Comparison of ENCODE assay signal across 17 cellular contexts in the genomic region with DNA sequence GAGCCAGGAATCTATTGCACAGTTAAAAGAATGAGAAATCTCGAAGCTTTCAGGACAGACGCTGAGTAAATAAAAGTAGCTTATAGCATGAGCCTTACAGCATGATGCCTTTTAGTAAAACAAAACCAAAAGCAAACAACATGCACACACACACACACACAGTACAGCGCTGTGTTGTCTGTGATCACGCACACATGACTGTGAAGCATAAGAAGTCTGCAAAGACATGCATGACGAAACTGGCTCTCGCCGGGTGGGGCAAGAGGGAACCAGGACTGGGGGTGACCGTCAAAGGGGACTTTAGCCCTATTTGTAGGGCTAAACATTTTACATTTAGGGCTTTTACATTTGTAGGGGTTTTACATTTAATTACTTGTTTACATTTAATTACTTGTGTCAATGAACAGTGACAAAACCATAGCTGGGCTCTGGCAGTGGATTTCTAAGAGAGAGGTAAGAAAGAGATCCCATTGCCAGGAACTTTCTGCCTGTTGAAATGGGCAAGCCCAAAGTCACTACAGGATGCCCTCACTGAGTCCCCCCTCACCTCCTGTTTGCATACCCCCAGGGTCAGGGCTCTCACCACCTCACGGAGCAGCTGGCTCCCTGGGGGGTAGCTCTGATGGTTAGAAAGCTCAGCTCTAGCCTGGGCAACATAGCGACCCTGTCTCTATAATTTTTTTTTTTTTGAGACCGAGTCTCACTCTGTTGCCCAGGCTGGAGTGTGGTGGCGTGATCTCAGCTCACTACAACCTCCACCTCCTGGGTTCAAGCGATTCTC. TPM values are rescaled to one million over a fixed set of nuclear protein-coding genes. Genes with fewer than 3 reads are reported as not detected.
A peak's percentile ranks its signal among the peaks of the same experiment; 100 is the strongest.
DNase-seq lines count a peak whose midpoint lies in the region; ATAC-seq, FAIRE-seq and TF ChIP-seq lines count a peak whose summit lies in the region.
"Had no signal": no experiment of that assay in that cellular context is flagged by ENCODE, and none has a peak within 500 bp of the region (broad histone marks: within the 10 kb centered on the region; RNA-seq: fewer than 3 reads in every experiment).

No MANE protein-coding gene starts in this region.

- POLR2A ChIA-PET in HepG2 (lab: Yijun Ruan, JAX), result no interaction called here

- DNase-seq in MM.1S, result peak; percentile 57
- no peak for DNase-seq in nephron progenitor cell
- DNase-seq in HepG2 (ENCODE audit: low spot score), result no peak
- DNase-seq in DMS153 (lab: John Stamatoyannopoulos, UW), result no peak
- DNase-seq: activated T-cell treated with anti-CD3 and anti-CD28 coated beads, Interleukin-2, amount 50 U/mL, for 1 hour; anterior cingulate cortex; CD8-positive, alpha-beta memory T cell; NCI-H1105; stimulated activated CD4-positive, alpha-beta T cell treated with anti-CD3 and anti-CD28 coated beads, Interleukin-12 subunit alpha, Interleukin-12 subunit beta, amount 100 ng/mL, for 4 hours had no signal

- H3K4me1 Mint-ChIP-seq in nephron progenitor cell, result peaks cover 10% of the 10 kb centered on the region

- H3K27me3 ChIP-seq in MM.1S (replicated peaks; ENCODE audit: insufficient read depth, low read length), result no peaks in the 10 kb centered on the region
- peaks cover 7 to 52% of the 10 kb centered on the region in 2 experiments; a peak in 4 of 5 replicates for H3K27me3 ChIP-seq in HepG2 (ENCODE audit: control insufficient read depth in 1 of 2, insufficient read depth in 2 of 2, low read length in 2 of 2)

- H3K27ac ChIP-seq in MM.1S (ENCODE audit: low read length) (peak overlapping the region; percentile 100), HepG2 (ENCODE audit: extremely low read length, insufficient read depth, low read length) (no peak overlapping the region)
- H3K27ac ChIP-seq: neutrophil had no signal

- H3K4me3 ChIP-seq in MM.1S (ENCODE audit: low read length) (no peak overlapping the region; the same call in 1 of the 2 replicates), HepG2 (replicated peaks in 1 of 3; ENCODE audit: insufficient read depth in 1 of 3, low read depth in 2 of 3, low read length in 3 of 3) (no peak overlapping the region)

- H2AFZ ChIP-seq in MM.1S (ENCODE audit: low read length), result no peak overlapping the region
- H2AFZ ChIP-seq in HepG2 (ENCODE audit: low read length), result no peak overlapping the region

- no peak for TF ChIP-seq RAD21 in HepG2 (CRISPR knock-in tag; IDR thresholded peaks at IDR 0.05)

- H3K9me3 ChIP-seq in MM.1S (replicated peaks; ENCODE audit: insufficient read depth, low read length), result no peaks in the 10 kb centered on the region
- H3K9me3 ChIP-seq in HepG2 (ENCODE audit: low read length), result no peaks in the 10 kb centered on the region
- H3K9me3 ChIP-seq: neutrophil had no signal

- H3K4me2 ChIP-seq in MM.1S (ENCODE audit: low read depth, low read length) (peak overlapping the region; percentile 58; the same call in 1 of the 2 replicates), HepG2 (ENCODE audit: low read depth, low read length) (no peak overlapping the region)

- H3K9ac ChIP-seq in MM.1S (ENCODE audit: low read length) (peak overlapping the region; percentile 47; the same call in 1 of the 2 replicates), HepG2 (ENCODE audit: insufficient read depth, low read depth, low read length) (no peak overlapping the region)

- TF ChIP-seq POLR2A in HepG2 (IDR thresholded peaks at IDR 0.05; ENCODE audit: insufficient read depth in 1 of 2, low read depth in 2 of 2, low read length in 2 of 2), result no peak

- TF ChIP-seq EP300 in HepG2 (IDR thresholded peaks at IDR 0.05; ENCODE audit: low read depth in 2 of 2, low read length in 2 of 2) (no peak), HepG2 (CRISPR knock-in tag; IDR thresholded peaks at IDR 0.05; ENCODE audit: borderline replicate concordance) (no peak)

- BruUV-seq in HepG2 (replicated peaks; lab: Mats Ljungman, UMichigan), result no TSS peak

- no peaks in the 10 kb centered on the region for H3K36me3 Mint-ChIP-seq in nephron progenitor cell (ENCODE audit: low read depth)
- H3K36me3 Mint-ChIP-seq: CD8-positive, alpha-beta memory T cell had no signal

- H3F3A ChIP-seq in MM.1S (ENCODE audit: insufficient read depth, low read length), result peaks cover 82% of the 10 kb centered on the region

- intact Hi-C loops in HepG2 (cut with micrococcal nuclease; ENCODE audit: unreplicated experiment), result no loop called here

- peak overlapping the region; percentile 46 for H3K27ac Mint-ChIP-seq in nephron progenitor cell

- H3K4me3 Mint-ChIP-seq in nephron progenitor cell, result no peak overlapping the region

- no peaks in the 10 kb centered on the region for H3K9me3 Mint-ChIP-seq in nephron progenitor cell
- H3K9me3 Mint-ChIP-seq: CD8-positive, alpha-beta memory T cell had no signal

- TF ChIP-seq CTCF in MM.1S (IDR thresholded peaks at IDR 0.05; ENCODE audit: low read length) (no peak), nephron progenitor cell (IDR thresholded peaks at IDR 0.05) (no peak), HepG2 (CRISPR knock-in tag; IDR thresholded peaks at IDR 0.05) (no peak)

- FAIRE-seq in HepG2 (lab: Jason Lieb, UNC), result no peak
- FAIRE-seq: H1 had no signal

- 19% methylated on average over 13 of the region's 13 CpGs for WGBS in HepG2 (ENCODE audit: low lambda C conversion rate)

- CTCF ChIA-PET in HepG2 (lab: Yijun Ruan, JAX; ENCODE audit: low intra/inter-chr PET ratio, low total read pairs), result no interaction called here

- in situ Hi-C loops in HepG2 (cut with HindIII; ENCODE audit: extremely low pct_ligation_motif_present, low pct_unique_long_range_greater_than_20kb), result no loop called here

- no peaks in the 10 kb centered on the region for H3K9me2 ChIP-seq in MM.1S (replicated peaks; ENCODE audit: insufficient read depth, low read length)

- no peaks in the 10 kb centered on the region for H4K20me1 ChIP-seq in MM.1S (ENCODE audit: insufficient read depth, low read length)
- no peaks in the 10 kb centered on the region for H4K20me1 ChIP-seq in HepG2 (ENCODE audit: insufficient read depth, low read length)

- no peaks in the 10 kb centered on the region for H3K36me3 ChIP-seq in MM.1S (replicated peaks; ENCODE audit: insufficient read depth, low read length)
- no peaks in the 10 kb centered on the region for H3K36me3 ChIP-seq in HepG2 (replicated peaks in 1 of 2; ENCODE audit: control insufficient read depth in 1 of 2, insufficient read depth in 2 of 2, low read length in 2 of 2)
- H3K36me3 ChIP-seq: neutrophil had no signal

- peaks cover 65% of the 10 kb centered on the region for H3K4me1 ChIP-seq in MM.1S (ENCODE audit: low read length)
- no peaks in the 10 kb centered on the region for H3K4me1 ChIP-seq in HepG2 (ENCODE audit: insufficient read depth, low read length)

- ATAC-seq in GM18517 (IDR thresholded peaks at IDR 0.05; ENCODE audit: unreplicated experiment), result peak; percentile 29
- ATAC-seq in GM21619 (IDR thresholded peaks at IDR 0.05; ENCODE audit: unreplicated experiment), result peak; percentile 23
- no peak for ATAC-seq in GM21528 (IDR thresholded peaks at IDR 0.05; ENCODE audit: low FRiP score, unreplicated experiment)
- ATAC-seq in HepG2, result no peak
- ATAC-seq in HG03457 (IDR thresholded peaks at IDR 0.05; ENCODE audit: unreplicated experiment), result no peak
- ATAC-seq: left lobe of liver had no signal

- H3K79me2 ChIP-seq in MM.1S (ENCODE audit: low read length) (peaks cover 50% of the 10 kb centered on the region), HepG2 (ENCODE audit: insufficient read depth, low read length) (no peaks in the 10 kb centered on the region)

- H3K27me3 Mint-ChIP-seq in nephron progenitor cell (ENCODE audit: low read depth, poor library complexity), result peaks cover 15% of the 10 kb centered on the region

RNA-seq across cellular contexts. Expression of gene TNFRSF13B, which starts 2.0 kb away (rescaled TPM):
- not detected in 2 replicates for total RNA-seq in HepG2 (2016; rRNA removed; fragmentation: Illumina TruSeq; extraction: Trizol)
- not detected in 2 replicates for total RNA-seq in HepG2 (2016; cell fraction: cytosol; rRNA removed; fragmentation: Illumina TruSeq; extraction: Trizol; ENCODE audit: low read depth)
- not detected in 2 replicates for total RNA-seq in HepG2 (2016; cell fraction: insoluble cytoplasmic fraction; rRNA removed; fragmentation: Illumina TruSeq; extraction: Trizol)
- total RNA-seq in HepG2 (2016; cell fraction: membrane; rRNA removed; fragmentation: Illumina TruSeq; extraction: Trizol), result not detected in 2 replicates
- total RNA-seq in HepG2 (2016; cell fraction: nucleus; rRNA removed; fragmentation: Illumina TruSeq; extraction: Trizol), result not detected in 2 replicates
- not detected in 2 replicates for polyA plus RNA-seq in HepG2 (2011; rRNA removed)
- polyA plus RNA-seq in HepG2 (2011; cell fraction: cytosol; rRNA removed), result not detected in 2 replicates
- not detected in 2 replicates for polyA plus RNA-seq in HepG2 (2011; cell fraction: nucleus; rRNA removed)
- not detected in 2 replicates for polyA plus RNA-seq in HepG2 (2012)
- polyA plus RNA-seq in HepG2 (2016; cell fraction: cytosol; fragmentation: Illumina TruSeq; extraction: Trizol; ENCODE audit: low read depth), result not detected in 2 replicates
- not detected in 2 replicates for polyA plus RNA-seq in HepG2 (2016; cell fraction: insoluble cytoplasmic fraction; fragmentation: Illumina TruSeq; extraction: Trizol; ENCODE audit: low read depth)
- polyA plus RNA-seq in HepG2 (2016; cell fraction: membrane; fragmentation: Illumina TruSeq; extraction: Trizol; ENCODE audit: low read depth), result not detected in 2 replicates
- polyA plus RNA-seq in HepG2 (2016; cell fraction: nucleus; fragmentation: Illumina TruSeq; extraction: Trizol; ENCODE audit: insufficient read depth, low read depth), result not detected in 2 replicates
- 0.09 TPM in 1 of 2 replicates, not detected in the other for polyA minus RNA-seq in HepG2 (2011; rRNA and poly(A)+ RNA removed; ENCODE audit: low replicate concordance)
- not detected in 2 replicates for polyA minus RNA-seq in HepG2 (2011; cell fraction: cytosol; rRNA and poly(A)+ RNA removed)
- not detected in 2 replicates for polyA minus RNA-seq in HepG2 (2011; cell fraction: nucleus; rRNA and poly(A)+ RNA removed)
- total RNA-seq: CD8-positive, alpha-beta memory T cell; H1; left lobe of liver; RPMI7951 had no signal
- polyA plus RNA-seq: CD8-positive, alpha-beta memory T cell; H1 had no signal

Comparison
In these comparisons a context has a peak if more than half of its experiments do, and no peak if none do; other contexts are left out.
1. ATAC-seq: peak in GM18517 (single experiment) and GM21619 (single experiment); none in GM21528 (single experiment), HepG2 (single experiment) and HG03457 (single experiment).